Comparison of ENCODE assay signal across 16 cellular contexts in genomic region chr18:9354256-9354655, GRCh38. TPM values are rescaled to one million over a fixed set of nuclear protein-coding genes. Genes with fewer than 3 reads are reported as not detected.
DNase-seq lines count a peak whose midpoint lies in the region; ATAC-seq and TF ChIP-seq lines count a peak whose summit lies in the region.
"Had no signal": no experiment of that assay in that cellular context is flagged by ENCODE, and none has a peak within 500 bp of the region (broad histone marks: within the 10 kb centered on the region; RNA-seq: fewer than 3 reads in every experiment).

No MANE protein-coding gene starts in this region.

- H3K9me3 ChIP-seq in effector memory CD4-positive, alpha-beta T cell (ENCODE audit: control insufficient read depth, low read length): no peaks in the 10 kb centered on the region
- H3K9me3 ChIP-seq in smooth muscle cell (replicated peaks; ENCODE audit: low read depth): no peaks in the 10 kb centered on the region

- H3K79me2 ChIP-seq in smooth muscle cell (ENCODE audit: low read depth): peaks cover 76% of the 10 kb centered on the region

- 100% methylated on average over 1 of the region's 1 CpG for WGBS in smooth muscle cell (ENCODE audit: low lambda C conversion rate)

- no peak overlapping the region for H3K4me3 ChIP-seq in effector memory CD4-positive, alpha-beta T cell (ENCODE audit: insufficient read depth, low read depth, low read length, poor library complexity, severe bottlenecking)
- H3K4me3 ChIP-seq in smooth muscle cell: no peak overlapping the region
- H3K4me3 ChIP-seq: SK-N-MC had no signal

- peak; percentile 44 for DNase-seq in GM13976 (ENCODE audit: low spot score)
- peak; percentile 73 for DNase-seq in fibroblast of peridontal ligament (ENCODE audit: extremely low read depth)
- no peak for DNase-seq in effector memory CD4-positive, alpha-beta T cell
- DNase-seq in smooth muscle cell (lab: John Stamatoyannopoulos, UW; ENCODE audit: unreplicated experiment): no peak
- DNase-seq: activated CD4-positive, alpha-beta T cell treated with anti-CD3 and anti-CD28 coated beads for 1 hour; activated T-cell treated with anti-CD3 and anti-CD28 coated beads, Interleukin-2, amount 50 U/mL, for 72 hours; NCI-H1417; NCI-H774; stimulated activated CD4-positive, alpha-beta T cell treated with anti-CD3 and anti-CD28 coated beads, Interleukin-4, amount 100 ng/mL, for 24 hours; stimulated activated naive CD4-positive, alpha-beta T cell treated with Interleukin-2 at 50 U/mL for 16 hours had no signal

- peak; percentile 63 for ATAC-seq in GM21360 (IDR thresholded peaks at IDR 0.05; ENCODE audit: unreplicated experiment)
- ATAC-seq in HG03159 (IDR thresholded peaks at IDR 0.05; ENCODE audit: unreplicated experiment): peak; percentile 43
- no peak for ATAC-seq in HG03460 (IDR thresholded peaks at IDR 0.05; ENCODE audit: unreplicated experiment)
- ATAC-seq in HG03280 (IDR thresholded peaks at IDR 0.05; ENCODE audit: unreplicated experiment): no peak
- ATAC-seq: activated T-cell treated with anti-CD3 and anti-CD28 coated beads, Interleukin-2, amount 50 U/mL, for 72 hours had no signal

- H3K9ac ChIP-seq in smooth muscle cell (ENCODE audit: low read depth): no peak overlapping the region

- no peaks in the 10 kb centered on the region for H3K4me1 ChIP-seq in effector memory CD4-positive, alpha-beta T cell (ENCODE audit: control insufficient read depth, insufficient read depth, low read length, poor library complexity, severe bottlenecking)
- H3K4me1 ChIP-seq in smooth muscle cell (ENCODE audit: low read depth): no peaks in the 10 kb centered on the region

- H3K4me2 ChIP-seq in smooth muscle cell: no peak overlapping the region

- peaks cover 39% of the 10 kb centered on the region for H4K20me1 ChIP-seq in smooth muscle cell (ENCODE audit: low read depth)

- no peaks in the 10 kb centered on the region for H3F3A ChIP-seq in smooth muscle cell (ENCODE audit: low read depth)

- H3K27ac ChIP-seq in effector memory CD4-positive, alpha-beta T cell (ENCODE audit: insufficient read depth, low read length, poor library complexity, severe bottlenecking): no peak overlapping the region
- H3K27ac ChIP-seq in smooth muscle cell (ENCODE audit: low read depth): no peak overlapping the region
- H3K27ac ChIP-seq: C4-2B, SK-N-MC had no signal

- no peaks in the 10 kb centered on the region for H3K36me3 ChIP-seq in effector memory CD4-positive, alpha-beta T cell (ENCODE audit: control insufficient read depth, insufficient read depth, low read length)
- no peaks in the 10 kb centered on the region for H3K36me3 ChIP-seq in smooth muscle cell (ENCODE audit: low read depth)

- H3K27me3 ChIP-seq in effector memory CD4-positive, alpha-beta T cell (replicated peaks; ENCODE audit: control insufficient read depth, insufficient read depth, low read length, poor library complexity, severe bottlenecking): no peaks in the 10 kb centered on the region
- H3K27me3 ChIP-seq in smooth muscle cell (ENCODE audit: low read depth): no peaks in the 10 kb centered on the region

- in situ Hi-C loops in GM13976 (cut with MboI; ENCODE audit: low sequenced_read_pairs, unreplicated experiment): no loop called here

- TF ChIP-seq CTCF in GM13976 (IDR thresholded peaks at IDR 0.05; ENCODE audit: borderline replicate concordance, control extremely low read depth, extremely low read depth, insufficient read depth, missing control alignments): no peak
- no peak for TF ChIP-seq CTCF in smooth muscle cell (IDR thresholded peaks at IDR 0.05; ENCODE audit: borderline replicate concordance, insufficient read depth, poor library complexity, severe bottlenecking)

- H2AFZ ChIP-seq in smooth muscle cell (ENCODE audit: low read depth): no peak overlapping the region

RNA-seq across cellular contexts. Expression of gene TWSG1, which starts 19.7 kb away (rescaled TPM):
- 104 and 148 TPM in 2 replicates for total RNA-seq in smooth muscle cell
- polyA plus RNA-seq in smooth muscle cell: 49.9 and 71.4 TPM in 2 replicates

Comparison
In these comparisons a context has a peak if more than half of its experiments do, and no peak if none do; other contexts are left out.
1. DNase-seq: peak in GM13976 (single experiment) and fibroblast of peridontal ligament (single experiment); none in effector memory CD4-positive, alpha-beta T cell (0 of 3) and smooth muscle cell (single experiment).
2. ATAC-seq: peak in GM21360 (single experiment) and HG03159 (single experiment); none in HG03460 (single experiment) and HG03280 (single experiment).